8 cellular contexts compared by ENCODE assay signal in the genomic region with DNA sequence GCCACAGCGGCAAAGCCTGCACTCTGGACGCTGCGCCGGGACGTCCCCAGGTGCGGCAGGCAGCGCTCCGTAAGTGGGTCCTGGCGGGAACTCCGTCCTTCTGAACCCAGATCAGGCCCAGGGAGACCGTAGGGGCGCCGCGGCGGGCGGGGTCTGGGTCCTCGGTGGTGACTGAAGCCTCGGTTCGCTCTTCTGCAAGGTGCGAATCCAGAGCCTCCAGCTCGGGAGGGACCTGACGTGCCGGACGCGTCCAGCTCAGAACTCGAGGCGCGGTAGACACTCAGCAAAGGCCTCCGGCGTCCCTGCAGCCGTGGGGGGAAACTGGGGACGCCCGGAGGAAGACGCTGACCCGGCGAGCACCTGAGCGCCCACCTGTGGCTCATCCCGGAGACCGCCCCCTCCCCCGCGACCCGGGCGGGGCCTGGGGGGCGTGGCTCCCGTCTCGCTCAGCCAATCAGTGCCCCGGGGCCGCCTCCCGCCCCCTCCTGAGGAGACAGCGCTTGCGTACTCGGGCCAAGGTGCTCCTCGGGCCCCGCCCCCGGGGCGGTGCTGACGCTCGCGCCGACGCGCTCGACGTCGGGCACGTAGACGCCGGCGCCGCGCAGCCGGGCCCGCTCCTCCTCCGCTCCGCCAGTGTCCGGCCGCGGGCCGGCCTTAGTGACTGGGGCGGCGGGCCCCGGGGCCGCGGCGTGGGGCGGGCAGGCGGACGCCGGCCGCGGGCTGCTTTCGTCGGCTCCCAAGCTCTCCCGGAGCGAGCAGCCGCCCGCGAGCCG. TPM values are rescaled to one million over a fixed set of nuclear protein-coding genes. Genes with fewer than 3 reads are reported as not detected.
DNase-seq lines count a peak whose midpoint lies in the region; ATAC-seq and TF ChIP-seq lines count a peak whose summit lies in the region.

A gene (plus strand): TSS at position 587 of the 773 bp plus-strand sequence. CDS start 1,483 bp downstream, outside the sequence.

- H2AFZ ChIP-seq in PC-3 (ENCODE audit: low read length): peak within 1 kb of the TSS; percentile 96

- DNase-seq in DMS53 (lab: John Stamatoyannopoulos, UW) (peak; percentile 99), PC-3 (peak; percentile 99), activated T-cell treated with anti-CD3 and anti-CD28 coated beads for 48 hours (ENCODE audit: low read depth) (peak; percentile 95), erythroblast (lab: John Stamatoyannopoulos, UW) (peak; percentile 95 to 97)
- peak; percentile 86 for DNase-seq in Jurkat, Clone E6-1 (ENCODE audit: low read depth, low spot score)
- DNase-seq in stimulated activated CD8-positive, alpha-beta memory T cell treated with anti-CD3 and anti-CD28 coated beads, Interleukin-4, amount 100 ng/mL, for 4 hours (ENCODE audit: low read depth in 2 of 2, low spot score in 1 of 2): peak; percentile 85 to 91

- no peaks in the 10 kb centered on the region for H3K9me2 ChIP-seq in PC-3 (replicated peaks; ENCODE audit: low read length)

- H3K27me3 ChIP-seq in PC-3 (ENCODE audit: low read length) (no peaks in the 10 kb centered on the region), mucosa of rectum (ENCODE audit: control insufficient read depth in 2 of 2, insufficient read depth in 2 of 2, low read length in 2 of 2) (no peaks in the 10 kb centered on the region)

- POLR2A ChIA-PET in PC-3 (lab: Charles Lee; ENCODE audit: unreplicated experiment): no interaction called here

- 0 out of 2 replicates have a peak, but pooled peaks have one; percentile 18 for TF ChIP-seq CTCF in PC-3 (conservative IDR thresholded peaks at IDR 0.05; ENCODE audit: low read depth, low read length)

- peak within 1 kb of the TSS; percentile 85 for H3K9ac ChIP-seq in PC-3 (ENCODE audit: low read length)
- peak within 1 kb of the TSS; percentile 87 to 94 for H3K9ac ChIP-seq in mucosa of rectum (ENCODE audit: low read depth in 1 of 2, low read length in 2 of 2)

- intact Hi-C loops in PC-3 (cut with micrococcal nuclease): loop anchor here (1.0 to 2.0 kb wide), 4 partner anchors 37 to 67 kb away; a partner anchor contains a TSS

- H3K4me1 ChIP-seq in PC-3 (ENCODE audit: insufficient read depth, low read length): peaks cover 23% of the 10 kb centered on the region
- H3K4me1 ChIP-seq in mucosa of rectum (ENCODE audit: control insufficient read depth in 2 of 2, insufficient read depth in 2 of 2, low read length in 2 of 2): peaks cover 15 to 18% of the 10 kb centered on the region in 2 donors

- no peaks in the 10 kb centered on the region for H3F3A ChIP-seq in PC-3 (ENCODE audit: low read length, unreplicated experiment)

- H3K27ac ChIP-seq in PC-3 (ENCODE audit: low read length) (peak within 1 kb of the TSS; percentile 42), mucosa of rectum (ENCODE audit: low read depth in 2 of 2, low read length in 2 of 2) (peak within 1 kb of the TSS; percentile 86 to 89)

- peaks cover 28% of the 10 kb centered on the region for H3K36me3 ChIP-seq in PC-3 (ENCODE audit: low read depth, low read length)
- H3K36me3 ChIP-seq in mucosa of rectum (ENCODE audit: control insufficient read depth in 2 of 2, insufficient read depth in 2 of 2, low read length in 2 of 2): peaks cover 16 to 23% of the 10 kb centered on the region in 2 donors

- ATAC-seq in GM21619 (IDR thresholded peaks at IDR 0.05; ENCODE audit: unreplicated experiment) (peak; percentile 94), PC-3 (peak; percentile 92)

- H3K9me3 ChIP-seq in PC-3 (ENCODE audit: low read length): no peaks in the 10 kb centered on the region
- H3K9me3 ChIP-seq in mucosa of rectum (ENCODE audit: control insufficient read depth in 2 of 2, low read length in 2 of 2): no peaks in the 10 kb centered on the region

- no TSS peak for BruUV-seq in PC-3 (replicated peaks; lab: Mats Ljungman, UMichigan)

- CTCF ChIA-PET in PC-3 (lab: Charles Lee): interaction anchor here (0.6 kb wide), 1 partner anchor 26 kb away, joined by 3 read pairs; no protein-coding TSS in a partner anchor

- peak within 1 kb of the TSS; percentile 74 for H3K4me3 ChIP-seq in Jurkat, Clone E6-1 (ENCODE audit: low read length)
- H3K4me3 ChIP-seq in PC-3 (ENCODE audit: low read length) (peak within 1 kb of the TSS; percentile 92), mucosa of rectum (ENCODE audit: low read length in 2 of 2) (peak within 1 kb of the TSS; percentile 87 to 96)

- peak; percentile 92 for TF ChIP-seq POLR2A in erythroblast (IDR thresholded peaks at IDR 0.05; ENCODE audit: low read length)

- H3K79me2 ChIP-seq in PC-3 (ENCODE audit: low read length): peaks cover 52% of the 10 kb centered on the region

- peaks cover 16% of the 10 kb centered on the region; the same call in 1 of the 2 replicates for H4K20me1 ChIP-seq in PC-3 (ENCODE audit: low read length)

- peak within 1 kb of the TSS; percentile 93 for H3K4me2 ChIP-seq in PC-3 (ENCODE audit: low read length)

RNA-seq across cellular contexts. Expression of the gene that starts here (rescaled TPM):
- polyA plus RNA-seq in Jurkat, Clone E6-1 (2012; ENCODE audit: insufficient read depth, insufficient read length): 30.7 TPM
- total RNA-seq in PC-3 (2014; rRNA removed): 57.5 and 71.1 TPM in 2 replicates

Comparison
In these comparisons a context has a peak if more than half of its experiments do, and no peak if none do; other contexts are left out.
1. Peak in every context shown above with its lines: DNase-seq, ATAC-seq, H3K4me3 ChIP-seq and H3K27ac ChIP-seq.